1 cellular context compared by ENCODE assay signal in the genomic region with DNA sequence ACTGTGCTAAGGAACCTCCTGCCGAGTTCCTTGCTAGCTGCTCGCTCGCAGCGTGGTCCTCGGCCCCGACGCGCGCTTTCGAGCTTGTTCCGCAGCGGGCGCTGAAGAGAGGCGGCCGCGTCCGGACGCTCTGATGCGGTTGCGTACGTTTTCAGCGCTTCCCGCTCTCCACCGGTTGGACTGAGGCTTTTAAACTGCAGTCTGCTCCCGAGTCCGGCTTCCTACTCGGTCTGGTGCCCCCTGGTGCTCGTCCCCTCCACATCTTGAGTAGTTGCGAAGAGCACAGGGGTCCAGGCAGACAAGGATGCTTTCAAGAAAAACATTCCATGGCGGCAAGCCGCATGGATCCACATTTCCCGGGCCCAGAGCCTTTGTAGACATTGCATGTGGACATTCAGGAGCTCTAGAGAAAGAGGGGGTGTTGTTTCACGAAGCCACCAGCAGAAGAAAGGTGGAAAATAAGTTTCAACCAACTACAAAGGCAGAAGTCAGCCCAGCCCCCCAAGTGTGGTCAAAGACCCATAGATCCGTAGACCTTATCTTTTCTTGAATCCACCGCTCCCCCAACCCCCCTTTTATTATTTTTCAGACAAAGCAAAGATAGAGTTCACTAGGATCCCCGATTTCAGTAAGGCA.
TF ChIP-seq lines count a peak whose summit lies in the region.

No MANE protein-coding gene starts in this region.

TF ChIP-seq in HepG2, 621 proteins besides CTCF, POLR2A, EP300 and RAD21 (continued from another document and continues in another):
- TF ChIP-seq, protein P1, sequence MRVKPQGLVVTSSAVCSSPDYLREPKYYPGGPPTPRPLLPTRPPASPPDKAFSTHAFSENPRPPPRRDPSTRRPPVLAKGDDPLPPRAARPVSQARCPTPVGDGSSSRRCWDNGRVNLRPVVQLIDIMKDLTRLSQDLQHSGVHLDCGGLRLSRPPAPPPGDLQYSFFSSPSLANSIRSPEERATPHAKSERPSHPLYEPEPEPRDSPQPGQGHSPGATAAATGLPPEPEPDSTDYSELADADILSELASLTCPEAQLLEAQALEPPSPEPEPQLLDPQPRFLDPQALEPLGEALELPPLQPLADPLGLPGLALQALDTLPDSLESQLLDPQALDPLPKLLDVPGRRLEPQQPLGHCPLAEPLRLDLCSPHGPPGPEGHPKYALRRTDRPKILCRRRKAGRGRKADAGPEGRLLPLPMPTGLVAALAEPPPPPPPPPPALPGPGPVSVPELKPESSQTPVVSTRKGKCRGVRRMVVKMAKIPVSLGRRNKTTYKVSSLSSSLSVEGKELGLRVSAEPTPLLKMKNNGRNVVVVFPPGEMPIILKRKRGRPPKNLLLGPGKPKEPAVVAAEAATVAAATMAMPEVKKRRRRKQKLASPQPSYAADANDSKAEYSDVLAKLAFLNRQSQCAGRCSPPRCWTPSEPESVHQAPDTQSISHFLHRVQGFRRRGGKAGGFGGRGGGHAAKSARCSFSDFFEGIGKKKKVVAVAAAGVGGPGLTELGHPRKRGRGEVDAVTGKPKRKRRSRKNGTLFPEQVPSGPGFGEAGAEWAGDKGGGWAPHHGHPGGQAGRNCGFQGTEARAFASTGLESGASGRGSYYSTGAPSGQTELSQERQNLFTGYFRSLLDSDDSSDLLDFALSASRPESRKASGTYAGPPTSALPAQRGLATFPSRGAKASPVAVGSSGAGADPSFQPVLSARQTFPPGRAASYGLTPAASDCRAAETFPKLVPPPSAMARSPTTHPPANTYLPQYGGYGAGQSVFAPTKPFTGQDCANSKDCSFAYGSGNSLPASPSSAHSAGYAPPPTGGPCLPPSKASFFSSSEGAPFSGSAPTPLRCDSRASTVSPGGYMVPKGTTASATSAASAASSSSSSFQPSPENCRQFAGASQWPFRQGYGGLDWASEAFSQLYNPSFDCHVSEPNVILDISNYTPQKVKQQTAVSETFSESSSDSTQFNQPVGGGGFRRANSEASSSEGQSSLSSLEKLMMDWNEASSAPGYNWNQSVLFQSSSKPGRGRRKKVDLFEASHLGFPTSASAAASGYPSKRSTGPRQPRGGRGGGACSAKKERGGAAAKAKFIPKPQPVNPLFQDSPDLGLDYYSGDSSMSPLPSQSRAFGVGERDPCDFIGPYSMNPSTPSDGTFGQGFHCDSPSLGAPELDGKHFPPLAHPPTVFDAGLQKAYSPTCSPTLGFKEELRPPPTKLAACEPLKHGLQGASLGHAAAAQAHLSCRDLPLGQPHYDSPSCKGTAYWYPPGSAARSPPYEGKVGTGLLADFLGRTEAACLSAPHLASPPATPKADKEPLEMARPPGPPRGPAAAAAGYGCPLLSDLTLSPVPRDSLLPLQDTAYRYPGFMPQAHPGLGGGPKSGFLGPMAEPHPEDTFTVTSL (CRISPR knock-in tag; IDR thresholded peaks at IDR 0.05; ENCODE audit: borderline replicate concordance) = peak; percentile 49; the same call in 1 of the 2 replicates
- TF ChIP-seq, protein P2, sequence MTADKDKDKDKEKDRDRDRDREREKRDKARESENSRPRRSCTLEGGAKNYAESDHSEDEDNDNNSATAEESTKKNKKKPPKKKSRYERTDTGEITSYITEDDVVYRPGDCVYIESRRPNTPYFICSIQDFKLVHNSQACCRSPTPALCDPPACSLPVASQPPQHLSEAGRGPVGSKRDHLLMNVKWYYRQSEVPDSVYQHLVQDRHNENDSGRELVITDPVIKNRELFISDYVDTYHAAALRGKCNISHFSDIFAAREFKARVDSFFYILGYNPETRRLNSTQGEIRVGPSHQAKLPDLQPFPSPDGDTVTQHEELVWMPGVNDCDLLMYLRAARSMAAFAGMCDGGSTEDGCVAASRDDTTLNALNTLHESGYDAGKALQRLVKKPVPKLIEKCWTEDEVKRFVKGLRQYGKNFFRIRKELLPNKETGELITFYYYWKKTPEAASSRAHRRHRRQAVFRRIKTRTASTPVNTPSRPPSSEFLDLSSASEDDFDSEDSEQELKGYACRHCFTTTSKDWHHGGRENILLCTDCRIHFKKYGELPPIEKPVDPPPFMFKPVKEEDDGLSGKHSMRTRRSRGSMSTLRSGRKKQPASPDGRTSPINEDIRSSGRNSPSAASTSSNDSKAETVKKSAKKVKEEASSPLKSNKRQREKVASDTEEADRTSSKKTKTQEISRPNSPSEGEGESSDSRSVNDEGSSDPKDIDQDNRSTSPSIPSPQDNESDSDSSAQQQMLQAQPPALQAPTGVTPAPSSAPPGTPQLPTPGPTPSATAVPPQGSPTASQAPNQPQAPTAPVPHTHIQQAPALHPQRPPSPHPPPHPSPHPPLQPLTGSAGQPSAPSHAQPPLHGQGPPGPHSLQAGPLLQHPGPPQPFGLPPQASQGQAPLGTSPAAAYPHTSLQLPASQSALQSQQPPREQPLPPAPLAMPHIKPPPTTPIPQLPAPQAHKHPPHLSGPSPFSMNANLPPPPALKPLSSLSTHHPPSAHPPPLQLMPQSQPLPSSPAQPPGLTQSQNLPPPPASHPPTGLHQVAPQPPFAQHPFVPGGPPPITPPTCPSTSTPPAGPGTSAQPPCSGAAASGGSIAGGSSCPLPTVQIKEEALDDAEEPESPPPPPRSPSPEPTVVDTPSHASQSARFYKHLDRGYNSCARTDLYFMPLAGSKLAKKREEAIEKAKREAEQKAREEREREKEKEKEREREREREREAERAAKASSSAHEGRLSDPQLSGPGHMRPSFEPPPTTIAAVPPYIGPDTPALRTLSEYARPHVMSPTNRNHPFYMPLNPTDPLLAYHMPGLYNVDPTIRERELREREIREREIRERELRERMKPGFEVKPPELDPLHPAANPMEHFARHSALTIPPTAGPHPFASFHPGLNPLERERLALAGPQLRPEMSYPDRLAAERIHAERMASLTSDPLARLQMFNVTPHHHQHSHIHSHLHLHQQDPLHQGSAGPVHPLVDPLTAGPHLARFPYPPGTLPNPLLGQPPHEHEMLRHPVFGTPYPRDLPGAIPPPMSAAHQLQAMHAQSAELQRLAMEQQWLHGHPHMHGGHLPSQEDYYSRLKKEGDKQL (CRISPR knock-in tag; IDR thresholded peaks at IDR 0.05; ENCODE audit: low read depth) = no peak
- TF ChIP-seq, protein P3, sequence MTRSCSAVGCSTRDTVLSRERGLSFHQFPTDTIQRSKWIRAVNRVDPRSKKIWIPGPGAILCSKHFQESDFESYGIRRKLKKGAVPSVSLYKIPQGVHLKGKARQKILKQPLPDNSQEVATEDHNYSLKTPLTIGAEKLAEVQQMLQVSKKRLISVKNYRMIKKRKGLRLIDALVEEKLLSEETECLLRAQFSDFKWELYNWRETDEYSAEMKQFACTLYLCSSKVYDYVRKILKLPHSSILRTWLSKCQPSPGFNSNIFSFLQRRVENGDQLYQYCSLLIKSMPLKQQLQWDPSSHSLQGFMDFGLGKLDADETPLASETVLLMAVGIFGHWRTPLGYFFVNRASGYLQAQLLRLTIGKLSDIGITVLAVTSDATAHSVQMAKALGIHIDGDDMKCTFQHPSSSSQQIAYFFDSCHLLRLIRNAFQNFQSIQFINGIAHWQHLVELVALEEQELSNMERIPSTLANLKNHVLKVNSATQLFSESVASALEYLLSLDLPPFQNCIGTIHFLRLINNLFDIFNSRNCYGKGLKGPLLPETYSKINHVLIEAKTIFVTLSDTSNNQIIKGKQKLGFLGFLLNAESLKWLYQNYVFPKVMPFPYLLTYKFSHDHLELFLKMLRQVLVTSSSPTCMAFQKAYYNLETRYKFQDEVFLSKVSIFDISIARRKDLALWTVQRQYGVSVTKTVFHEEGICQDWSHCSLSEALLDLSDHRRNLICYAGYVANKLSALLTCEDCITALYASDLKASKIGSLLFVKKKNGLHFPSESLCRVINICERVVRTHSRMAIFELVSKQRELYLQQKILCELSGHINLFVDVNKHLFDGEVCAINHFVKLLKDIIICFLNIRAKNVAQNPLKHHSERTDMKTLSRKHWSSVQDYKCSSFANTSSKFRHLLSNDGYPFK (CRISPR knock-in tag; IDR thresholded peaks at IDR 0.05; ENCODE audit: borderline replicate concordance) = peak; percentile 66; the same call in 1 of the 2 replicates
- TF ChIP-seq ZNF235 (CRISPR knock-in tag; IDR thresholded peaks at IDR 0.05; ENCODE audit: borderline replicate concordance) (no peak), YY1 (IDR thresholded peaks at IDR 0.05; ENCODE audit: insufficient read depth, insufficient replicate concordance, low read depth, low read length) (peak; percentile 70), MEF2D (CRISPR knock-in tag; IDR thresholded peaks at IDR 0.05) (peak; percentile 86), ARHGAP35 (CRISPR knock-in tag; IDR thresholded peaks at IDR 0.05; ENCODE audit: borderline replicate concordance) (peak; percentile 55; the same call in 1 of the 2 replicates), ZNF598 (CRISPR knock-in tag; IDR thresholded peaks at IDR 0.05; ENCODE audit: borderline replicate concordance) (peak; percentile 97; the same call in 1 of the 2 replicates), RXRA (CRISPR knock-in tag; IDR thresholded peaks at IDR 0.05) (peak; percentile 78), KDM5A (IDR thresholded peaks at IDR 0.05; ENCODE audit: borderline replicate concordance, low read length) (no peak), ZC3H13 (CRISPR knock-in tag; IDR thresholded peaks at IDR 0.05) (peak; percentile 85; the same call in 1 of the 2 replicates), HOXD1 (CRISPR knock-in tag; IDR thresholded peaks at IDR 0.05) (0 out of 2 replicates have a peak, but pooled peaks have one; percentile 35), NR2F6 (IDR thresholded peaks at IDR 0.05) (0 out of 2 replicates have a peak, but pooled peaks have one; percentile 15), NR2F6 (CRISPR knock-in tag; IDR thresholded peaks at IDR 0.05) (peak; percentile 64; the same call in 1 of the 2 replicates), CHCHD3 (CRISPR knock-in tag; IDR thresholded peaks at IDR 0.05) (no peak), SOX6 (IDR thresholded peaks at IDR 0.05) (no peak), SOX6 (CRISPR knock-in tag; IDR thresholded peaks at IDR 0.05) (peak; percentile 82), TBP (CRISPR knock-in tag; IDR thresholded peaks at IDR 0.05) (no peak), GZF1 (CRISPR knock-in tag; IDR thresholded peaks at IDR 0.05) (peak; percentile 91; the same call in 1 of the 2 replicates), ZBTB26 (CRISPR knock-in tag; IDR thresholded peaks at IDR 0.05; ENCODE audit: borderline replicate concordance) (peak; percentile 56; the same call in 1 of the 2 replicates), ZFP36L1 (CRISPR knock-in tag; IDR thresholded peaks at IDR 0.05) (peak; percentile 83), KLF11 (CRISPR knock-in tag; IDR thresholded peaks at IDR 0.05) (no peak), ZNF878 (CRISPR knock-in tag; IDR thresholded peaks at IDR 0.05) (peak; percentile 79)
- TF ChIP-seq, protein P4, sequence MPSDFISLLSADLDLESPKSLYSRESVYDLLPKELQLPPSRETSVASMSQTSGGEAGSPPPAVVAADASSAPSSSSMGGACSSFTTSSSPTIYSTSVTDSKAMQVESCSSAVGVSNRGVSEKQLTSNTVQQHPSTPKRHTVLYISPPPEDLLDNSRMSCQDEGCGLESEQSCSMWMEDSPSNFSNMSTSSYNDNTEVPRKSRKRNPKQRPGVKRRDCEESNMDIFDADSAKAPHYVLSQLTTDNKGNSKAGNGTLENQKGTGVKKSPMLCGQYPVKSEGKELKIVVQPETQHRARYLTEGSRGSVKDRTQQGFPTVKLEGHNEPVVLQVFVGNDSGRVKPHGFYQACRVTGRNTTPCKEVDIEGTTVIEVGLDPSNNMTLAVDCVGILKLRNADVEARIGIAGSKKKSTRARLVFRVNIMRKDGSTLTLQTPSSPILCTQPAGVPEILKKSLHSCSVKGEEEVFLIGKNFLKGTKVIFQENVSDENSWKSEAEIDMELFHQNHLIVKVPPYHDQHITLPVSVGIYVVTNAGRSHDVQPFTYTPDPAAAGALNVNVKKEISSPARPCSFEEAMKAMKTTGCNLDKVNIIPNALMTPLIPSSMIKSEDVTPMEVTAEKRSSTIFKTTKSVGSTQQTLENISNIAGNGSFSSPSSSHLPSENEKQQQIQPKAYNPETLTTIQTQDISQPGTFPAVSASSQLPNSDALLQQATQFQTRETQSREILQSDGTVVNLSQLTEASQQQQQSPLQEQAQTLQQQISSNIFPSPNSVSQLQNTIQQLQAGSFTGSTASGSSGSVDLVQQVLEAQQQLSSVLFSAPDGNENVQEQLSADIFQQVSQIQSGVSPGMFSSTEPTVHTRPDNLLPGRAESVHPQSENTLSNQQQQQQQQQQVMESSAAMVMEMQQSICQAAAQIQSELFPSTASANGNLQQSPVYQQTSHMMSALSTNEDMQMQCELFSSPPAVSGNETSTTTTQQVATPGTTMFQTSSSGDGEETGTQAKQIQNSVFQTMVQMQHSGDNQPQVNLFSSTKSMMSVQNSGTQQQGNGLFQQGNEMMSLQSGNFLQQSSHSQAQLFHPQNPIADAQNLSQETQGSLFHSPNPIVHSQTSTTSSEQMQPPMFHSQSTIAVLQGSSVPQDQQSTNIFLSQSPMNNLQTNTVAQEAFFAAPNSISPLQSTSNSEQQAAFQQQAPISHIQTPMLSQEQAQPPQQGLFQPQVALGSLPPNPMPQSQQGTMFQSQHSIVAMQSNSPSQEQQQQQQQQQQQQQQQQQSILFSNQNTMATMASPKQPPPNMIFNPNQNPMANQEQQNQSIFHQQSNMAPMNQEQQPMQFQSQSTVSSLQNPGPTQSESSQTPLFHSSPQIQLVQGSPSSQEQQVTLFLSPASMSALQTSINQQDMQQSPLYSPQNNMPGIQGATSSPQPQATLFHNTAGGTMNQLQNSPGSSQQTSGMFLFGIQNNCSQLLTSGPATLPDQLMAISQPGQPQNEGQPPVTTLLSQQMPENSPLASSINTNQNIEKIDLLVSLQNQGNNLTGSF (CRISPR knock-in tag; IDR thresholded peaks at IDR 0.05) = peak; percentile 78
- TF ChIP-seq, protein P5, sequence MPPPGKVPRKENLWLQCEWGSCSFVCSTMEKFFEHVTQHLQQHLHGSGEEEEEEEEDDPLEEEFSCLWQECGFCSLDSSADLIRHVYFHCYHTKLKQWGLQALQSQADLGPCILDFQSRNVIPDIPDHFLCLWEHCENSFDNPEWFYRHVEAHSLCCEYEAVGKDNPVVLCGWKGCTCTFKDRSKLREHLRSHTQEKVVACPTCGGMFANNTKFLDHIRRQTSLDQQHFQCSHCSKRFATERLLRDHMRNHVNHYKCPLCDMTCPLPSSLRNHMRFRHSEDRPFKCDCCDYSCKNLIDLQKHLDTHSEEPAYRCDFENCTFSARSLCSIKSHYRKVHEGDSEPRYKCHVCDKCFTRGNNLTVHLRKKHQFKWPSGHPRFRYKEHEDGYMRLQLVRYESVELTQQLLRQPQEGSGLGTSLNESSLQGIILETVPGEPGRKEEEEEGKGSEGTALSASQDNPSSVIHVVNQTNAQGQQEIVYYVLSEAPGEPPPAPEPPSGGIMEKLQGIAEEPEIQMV (CRISPR knock-in tag; IDR thresholded peaks at IDR 0.05; ENCODE audit: low read depth) = peak; percentile 99
